ENCODE assay signal across 35 cellular contexts in the genomic region with DNA sequence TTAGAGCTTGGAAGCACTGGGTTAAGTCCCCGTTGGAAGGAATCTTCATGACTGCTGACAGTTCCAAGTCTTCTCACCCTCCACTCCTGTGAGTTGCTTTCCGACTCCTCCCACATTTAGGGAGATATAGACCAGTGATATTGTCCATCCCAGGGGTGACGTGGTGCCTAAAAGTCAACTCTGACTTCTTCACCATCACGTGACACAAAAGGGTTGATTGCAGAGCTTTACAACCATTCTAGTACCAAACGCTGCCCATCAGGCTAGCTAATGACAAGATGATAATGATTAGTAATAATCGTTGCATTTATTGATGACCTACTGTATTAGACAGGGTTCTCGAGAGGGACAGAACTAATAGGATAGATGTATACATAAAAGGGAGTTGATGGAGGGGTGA.
"Had no signal": no experiment of that assay in that cellular context is flagged by ENCODE, and none has a peak within 500 bp of the region (broad histone marks: within the 10 kb centered on the region; RNA-seq: fewer than 3 reads in every experiment).

No MANE protein-coding gene starts in this region.

- FAIRE-seq: astrocyte, endometrium, endothelial cell of umbilical vein had no signal

- H3K9me3 Mint-ChIP-seq: activated T-helper 17 cell treated with anti-CD3 and anti-CD28 coated beads, Interleukin-2, amount 50 U/mL, for 72 hours had no signal

- H3K4me3 ChIP-seq: colonic mucosa, esophagus squamous epithelium, gastroesophageal sphincter, heart right ventricle had no signal

- ATAC-seq: activated CD4-positive, alpha-beta T cell treated with anti-CD3 and anti-CD28 coated beads for 36 hours; activated CD8-positive, alpha-beta T cell treated with anti-CD3 and anti-CD28 coated beads for 36 hours; activated T-helper 17 cell treated with anti-CD3 and anti-CD28 coated beads, Interleukin-2, amount 50 U/mL, for 72 hours; gastroesophageal sphincter; heart right ventricle; T-helper 17 cell had no signal

- H3K27ac Mint-ChIP-seq: activated CD4-positive, alpha-beta T cell treated with anti-CD3 and anti-CD28 coated beads for 36 hours; activated CD4-positive, alpha-beta T cell treated with anti-CD3 and anti-CD28 coated beads, Interleukin-2, amount 10 ng/mL, durations not matched to agents 7 days and 5 days; activated CD8-positive, alpha-beta T cell treated with anti-CD3 and anti-CD28 coated beads for 36 hours; activated naive CD8-positive, alpha-beta T cell; activated T-cell treated with anti-CD3 and anti-CD28 coated beads, Interleukin-2, amount 50 U/mL, for 24 hours; activated T-helper 17 cell treated with anti-CD3 and anti-CD28 coated beads, Interleukin-2, amount 50 U/mL, for 72 hours; T-helper 17 cell; T-helper 2 cell treated with Interferon-gamma antibody and Interleukin-4, amounts not matched to agents 5 μg/mL and 100 μg/mL, for 36 hours had no signal

- DNase-seq: activated CD4-positive, alpha-beta T cell treated with anti-CD3 and anti-CD28 coated beads for 36 hours; activated CD4-positive, alpha-beta T cell treated with anti-CD3 and anti-CD28 coated beads, Interleukin-2, amount 10 ng/mL, durations not matched to agents 7 days and 5 days; activated CD4-positive, alpha-beta T cell treated with anti-CD3 and anti-CD28 coated beads, Interleukin-2, amount 50 U/mL, for 48 hours; activated CD4-positive, CD25-positive, alpha-beta regulatory T cell; activated CD4-positive, CD25-positive, alpha-beta regulatory T cell treated with anti-CD3 and anti-CD28 coated beads, Interleukin-2, amount 50 U/mL, for 72 hours; activated CD8-positive, alpha-beta memory T cell treated with anti-CD3 and anti-CD28 coated beads for 24 hours; activated CD8-positive, alpha-beta memory T cell treated with anti-CD3 and anti-CD28 coated beads, Interleukin-2, amount 50 U/mL, for 4 hours; activated CD8-positive, alpha-beta T cell treated with anti-CD3 and anti-CD28 coated beads for 36 hours; activated effector memory CD4-positive, alpha-beta T cell treated with Interleukin-2 at 50 U/mL for 16 hours; activated gamma-delta T cell treated with Interleukin-2 at 50 U/mL for 16 hours; activated naive CD4-positive, alpha-beta T cell treated with anti-CD3 and anti-CD28 coated beads, Interleukin-2, amount 50 U/mL, for 16 hours; activated naive CD4-positive, alpha-beta T cell treated with Interleukin-2 at 50 U/mL for 16 hours; activated T-cell treated with anti-CD3 and anti-CD28 coated beads for 4 hours; activated T-cell treated with anti-CD3 and anti-CD28 coated beads, Interleukin-2, amount 50 U/mL, for 24 hours; amniotic stem cell; anterior cingulate cortex; brain microvascular endothelial cell; caudate nucleus; cerebellar nuclear complex; colonic mucosa; effector CD8-positive, alpha-beta T cell; esophagus squamous epithelium; foreskin melanocyte; heart right ventricle; T-helper 1 cell; T-helper 17 cell; T1000 had no signal

- H3K4me1 ChIP-seq: colonic mucosa, esophagus squamous epithelium, gastroesophageal sphincter, heart right ventricle had no signal

- H3K27ac ChIP-seq: brain microvascular endothelial cell, colonic mucosa, epithelial cell of prostate, esophagus squamous epithelium, gastroesophageal sphincter, heart right ventricle had no signal

- H3K9me3 ChIP-seq: colonic mucosa, esophagus squamous epithelium, gastroesophageal sphincter had no signal

- H3K4me1 Mint-ChIP-seq: activated CD4-positive, alpha-beta T cell treated with anti-CD3 and anti-CD28 coated beads for 36 hours; activated T-helper 17 cell treated with anti-CD3 and anti-CD28 coated beads, Interleukin-2, amount 50 U/mL, for 72 hours; T-helper 17 cell had no signal

- H3K4me3 Mint-ChIP-seq: activated CD4-positive, alpha-beta T cell treated with anti-CD3 and anti-CD28 coated beads for 36 hours; activated CD4-positive, alpha-beta T cell treated with anti-CD3 and anti-CD28 coated beads, Interleukin-2, amount 10 ng/mL, durations not matched to agents 7 days and 5 days; activated CD8-positive, alpha-beta T cell treated with anti-CD3 and anti-CD28 coated beads for 36 hours; activated naive CD8-positive, alpha-beta T cell; activated T-cell treated with anti-CD3 and anti-CD28 coated beads, Interleukin-2, amount 50 U/mL, for 24 hours; activated T-helper 17 cell treated with anti-CD3 and anti-CD28 coated beads, Interleukin-2, amount 50 U/mL, for 72 hours; T-helper 17 cell; T-helper 2 cell treated with Interferon-gamma antibody and Interleukin-4, amounts not matched to agents 5 μg/mL and 100 μg/mL, for 36 hours had no signal

- H3K36me3 Mint-ChIP-seq: activated naive CD8-positive, alpha-beta T cell had no signal

- H3K36me3 ChIP-seq: brain microvascular endothelial cell, colonic mucosa, esophagus squamous epithelium, gastroesophageal sphincter, heart right ventricle had no signal

- H3K27me3 ChIP-seq: brain microvascular endothelial cell, colonic mucosa, gastroesophageal sphincter had no signal

- H3K27me3 Mint-ChIP-seq: activated CD8-positive, alpha-beta T cell treated with anti-CD3 and anti-CD28 coated beads for 36 hours; activated naive CD8-positive, alpha-beta T cell; activated T-cell treated with anti-CD3 and anti-CD28 coated beads, Interleukin-2, amount 50 U/mL, for 24 hours; activated T-helper 17 cell treated with anti-CD3 and anti-CD28 coated beads, Interleukin-2, amount 50 U/mL, for 72 hours; T-helper 17 cell had no signal
